18 cellular contexts compared by ENCODE assay signal in genomic region chr6:89386917-89387491, GRCh38. TPM values are rescaled to one million over a fixed set of nuclear protein-coding genes. Genes with fewer than 3 reads are reported as not detected.
DNase-seq lines count a peak whose midpoint lies in the region; ATAC-seq and TF ChIP-seq lines count a peak whose summit lies in the region.
"Had no signal": no experiment of that assay in that cellular context is flagged by ENCODE, and none has a peak within 500 bp of the region (broad histone marks: within the 10 kb centered on the region; RNA-seq: fewer than 3 reads in every experiment).

No MANE protein-coding gene starts in this region.

- H3K27ac ChIP-seq in adrenal gland: no peak overlapping the region
- H3K27ac ChIP-seq: C4-2B, ovary had no signal

- H3K36me3 ChIP-seq in adrenal gland (replicated peaks in 1 of 2): no peaks in the 10 kb centered on the region
- H3K36me3 ChIP-seq: ovary had no signal

- H3K4me1 ChIP-seq in adrenal gland (replicated peaks in 1 of 2): no peaks in the 10 kb centered on the region

- no peak overlapping the region for H3K27ac Mint-ChIP-seq in memory B cell
- H3K27ac Mint-ChIP-seq in natural killer cell treated with Interleukin-12 subunit alpha and Interleukin-12 subunit beta and Interleukin-15 and Interleukin-18, amount 100 ng/mL, for 72 hours: no peak overlapping the region
- no peak overlapping the region for H3K27ac Mint-ChIP-seq in activated T-cell treated with anti-CD3 and anti-CD28 coated beads, Interleukin-2, amount 50 U/mL, for 24 hours
- H3K27ac Mint-ChIP-seq in stimulated activated naive CD8-positive, alpha-beta T cell treated with anti-CD3 and anti-CD28 coated beads, Interleukin-15, amount 100 ng/mL, for 72 hours: no peak overlapping the region
- H3K27ac Mint-ChIP-seq: endodermal cell had no signal

- H3K4me3 Mint-ChIP-seq in memory B cell: peak overlapping the region; percentile 43
- H3K4me3 Mint-ChIP-seq in natural killer cell treated with Interleukin-12 subunit alpha and Interleukin-12 subunit beta and Interleukin-15 and Interleukin-18, amount 100 ng/mL, for 72 hours: no peak overlapping the region
- no peak overlapping the region for H3K4me3 Mint-ChIP-seq in activated T-cell treated with anti-CD3 and anti-CD28 coated beads, Interleukin-2, amount 50 U/mL, for 24 hours
- no peak overlapping the region for H3K4me3 Mint-ChIP-seq in stimulated activated naive CD8-positive, alpha-beta T cell treated with anti-CD3 and anti-CD28 coated beads, Interleukin-15, amount 100 ng/mL, for 72 hours
- H3K4me3 Mint-ChIP-seq: endodermal cell had no signal

- peaks cover 1% of the 10 kb centered on the region for H3K9me3 Mint-ChIP-seq in memory B cell
- H3K9me3 Mint-ChIP-seq in natural killer cell treated with Interleukin-12 subunit alpha and Interleukin-12 subunit beta and Interleukin-15 and Interleukin-18, amount 100 ng/mL, for 72 hours: no peaks in the 10 kb centered on the region
- H3K9me3 Mint-ChIP-seq in activated T-cell treated with anti-CD3 and anti-CD28 coated beads, Interleukin-2, amount 50 U/mL, for 24 hours: no peaks in the 10 kb centered on the region
- H3K9me3 Mint-ChIP-seq in stimulated activated naive CD8-positive, alpha-beta T cell treated with anti-CD3 and anti-CD28 coated beads, Interleukin-15, amount 100 ng/mL, for 72 hours: peaks cover 0 to 7% of the 10 kb centered on the region in 2 donors

- intact Hi-C loops in adrenal gland (cut with DNase I): no loop called here

- no peaks in the 10 kb centered on the region for H3K36me3 Mint-ChIP-seq in memory B cell
- H3K36me3 Mint-ChIP-seq in natural killer cell treated with Interleukin-12 subunit alpha and Interleukin-12 subunit beta and Interleukin-15 and Interleukin-18, amount 100 ng/mL, for 72 hours: no peaks in the 10 kb centered on the region
- no peaks in the 10 kb centered on the region for H3K36me3 Mint-ChIP-seq in activated T-cell treated with anti-CD3 and anti-CD28 coated beads, Interleukin-2, amount 50 U/mL, for 24 hours (ENCODE audit: low read depth)

- no peaks in the 10 kb centered on the region for H3K27me3 ChIP-seq in adrenal gland
- H3K27me3 ChIP-seq: ovary had no signal

- H3K9me3 ChIP-seq in adrenal gland (replicated peaks in 1 of 3): no peaks in the 10 kb centered on the region
- H3K9me3 ChIP-seq: ovary had no signal

- H3K27me3 Mint-ChIP-seq in memory B cell: peaks cover 6% of the 10 kb centered on the region
- H3K27me3 Mint-ChIP-seq in natural killer cell treated with Interleukin-12 subunit alpha and Interleukin-12 subunit beta and Interleukin-15 and Interleukin-18, amount 100 ng/mL, for 72 hours: peaks cover 17 to 33% of the 10 kb centered on the region in 2 donors
- H3K27me3 Mint-ChIP-seq in activated T-cell treated with anti-CD3 and anti-CD28 coated beads, Interleukin-2, amount 50 U/mL, for 24 hours: no peaks in the 10 kb centered on the region
- no peaks in the 10 kb centered on the region for H3K27me3 Mint-ChIP-seq in stimulated activated naive CD8-positive, alpha-beta T cell treated with anti-CD3 and anti-CD28 coated beads, Interleukin-15, amount 100 ng/mL, for 72 hours

- ATAC-seq in GM19035 (IDR thresholded peaks at IDR 0.05; ENCODE audit: unreplicated experiment) (peak; percentile 32), GM21825 (IDR thresholded peaks at IDR 0.05; ENCODE audit: unreplicated experiment) (peak; percentile 11), HG03139 (IDR thresholded peaks at IDR 0.05; ENCODE audit: unreplicated experiment) (peak; percentile 14), memory B cell (ENCODE audit: low read depth) (peak; percentile 18)
- no peak for ATAC-seq in natural killer cell treated with Interleukin-12 subunit alpha and Interleukin-12 subunit beta and Interleukin-15 and Interleukin-18, amount 100 ng/mL, for 72 hours
- no peak for ATAC-seq in stimulated activated naive CD8-positive, alpha-beta T cell treated with anti-CD3 and anti-CD28 coated beads, Interleukin-15, amount 100 ng/mL, for 72 hours

- 93 to 97% (median 96%) methylated on average over 6 of the region's 6 CpGs for WGBS in adrenal gland, 4 donors

- peaks cover 8% of the 10 kb centered on the region for H3K4me1 Mint-ChIP-seq in memory B cell
- peaks cover 0 to 3% of the 10 kb centered on the region in 2 donors for H3K4me1 Mint-ChIP-seq in natural killer cell treated with Interleukin-12 subunit alpha and Interleukin-12 subunit beta and Interleukin-15 and Interleukin-18, amount 100 ng/mL, for 72 hours (ENCODE audit: low read depth in 2 of 2)
- H3K4me1 Mint-ChIP-seq in activated T-cell treated with anti-CD3 and anti-CD28 coated beads, Interleukin-2, amount 50 U/mL, for 24 hours (ENCODE audit: low read depth): peaks cover 11% of the 10 kb centered on the region
- H3K4me1 Mint-ChIP-seq in stimulated activated naive CD8-positive, alpha-beta T cell treated with anti-CD3 and anti-CD28 coated beads, Interleukin-15, amount 100 ng/mL, for 72 hours: peaks cover 6% of the 10 kb centered on the region
- H3K4me1 Mint-ChIP-seq: endodermal cell had no signal

- H3K4me3 ChIP-seq in adrenal gland: no peak overlapping the region
- H3K4me3 ChIP-seq: lung, ovary had no signal

- TF ChIP-seq CTCF in adrenal gland (IDR thresholded peaks at IDR 0.05): no peak

- DNase-seq in memory B cell (ENCODE audit: low spot score in 2 of 2): no peak
- DNase-seq in adrenal gland: no peak
- DNase-seq in natural killer cell treated with Interleukin-12 subunit alpha and Interleukin-12 subunit beta and Interleukin-15 and Interleukin-18, amount 100 ng/mL, for 72 hours (ENCODE audit: low spot score): no peak
- no peak for DNase-seq in activated T-cell treated with anti-CD3 and anti-CD28 coated beads, Interleukin-2, amount 50 U/mL, for 24 hours
- no peak for DNase-seq in stimulated activated naive CD8-positive, alpha-beta T cell treated with anti-CD3 and anti-CD28 coated beads, Interleukin-15, amount 100 ng/mL, for 72 hours
- DNase-seq: activated T-cell treated with anti-CD3 and anti-CD28 coated beads, Interleukin-2, amount 50 U/mL, for 1 hour; endodermal cell; NCI-H1092 treated with DMSO at 0.1 percent for 48 hours; NCI-H510A; ovary; Right ventricle myocardium superior; stimulated activated naive CD4-positive, alpha-beta T cell; WERI-Rb-1 had no signal

- no peak for TF ChIP-seq POLR2A in adrenal gland (IDR thresholded peaks at IDR 0.05)

RNA-seq across cellular contexts. Expression of gene RRAGD, which starts 25.1 kb away (rescaled TPM):
- total RNA-seq in adrenal gland: 10 to 100 TPM; 22.8 to 42.1 (median 37.6) TPM
- polyA plus RNA-seq in adrenal gland: 10 to 100 TPM in 1 of 3 donors, 1 to 10 TPM in 2; 4.8 to 26.2 (median 9.2) TPM
- total RNA-seq in natural killer cell treated with Interleukin-12 subunit alpha and Interleukin-12 subunit beta and Interleukin-15 and Interleukin-18, amount 100 ng/mL, for 72 hours: 1 to 10 TPM in 1 of 2 donors, under 1 TPM in 1; 0.98 to 1.3 TPM

RNA-seq across cellular contexts. Expression of gene UBE2J1, which starts 34.5 kb away (rescaled TPM):
- 10 to 100 TPM; 27.9 to 55.4 (median 37.9) TPM for total RNA-seq in adrenal gland
- 10 to 100 TPM; 18.4 to 65.6 (median 22.4) TPM for polyA plus RNA-seq in adrenal gland
- 10 to 100 TPM; 31.1 to 35.0 TPM for total RNA-seq in natural killer cell treated with Interleukin-12 subunit alpha and Interleukin-12 subunit beta and Interleukin-15 and Interleukin-18, amount 100 ng/mL, for 72 hours

RNA-seq across cellular contexts. Expression of gene ANKRD6, which starts 45.9 kb away (rescaled TPM):
- total RNA-seq in adrenal gland: 10 to 100 TPM in 3 of 8 donors, 1 to 10 TPM in 5; 4.8 to 16.6 (median 8.8) TPM
- polyA plus RNA-seq in adrenal gland: 1 to 10 TPM; 2.8 to 8.7 (median 5.1) TPM
- 1 to 10 TPM; 1.6 to 3.2 TPM for total RNA-seq in natural killer cell treated with Interleukin-12 subunit alpha and Interleukin-12 subunit beta and Interleukin-15 and Interleukin-18, amount 100 ng/mL, for 72 hours

Comparison
In these comparisons a context has a peak if more than half of its experiments do, and no peak if none do; other contexts are left out.
1. ATAC-seq: peak in GM19035 (single experiment), GM21825 (single experiment), HG03139 (single experiment) and memory B cell (single experiment); none in natural killer cell treated with Interleukin-12 subunit alpha and Interleukin-12 subunit beta and Interleukin-15 and Interleukin-18, amount 100 ng/mL, for 72 hours (0 of 2) and stimulated activated naive CD8-positive, alpha-beta T cell treated with anti-CD3 and anti-CD28 coated beads, Interleukin-15, amount 100 ng/mL, for 72 hours (single experiment).
2. RNA of gene RRAGD, which starts 25.1 kb away (total RNA-seq): 22.8 to 42.1 TPM in adrenal gland; 0.98 to 1.3 TPM in natural killer cell treated with Interleukin-12 subunit alpha and Interleukin-12 subunit beta and Interleukin-15 and Interleukin-18, amount 100 ng/mL, for 72 hours; every median in the first group is over 10 times any median in the second.